In the genomic region with DNA sequence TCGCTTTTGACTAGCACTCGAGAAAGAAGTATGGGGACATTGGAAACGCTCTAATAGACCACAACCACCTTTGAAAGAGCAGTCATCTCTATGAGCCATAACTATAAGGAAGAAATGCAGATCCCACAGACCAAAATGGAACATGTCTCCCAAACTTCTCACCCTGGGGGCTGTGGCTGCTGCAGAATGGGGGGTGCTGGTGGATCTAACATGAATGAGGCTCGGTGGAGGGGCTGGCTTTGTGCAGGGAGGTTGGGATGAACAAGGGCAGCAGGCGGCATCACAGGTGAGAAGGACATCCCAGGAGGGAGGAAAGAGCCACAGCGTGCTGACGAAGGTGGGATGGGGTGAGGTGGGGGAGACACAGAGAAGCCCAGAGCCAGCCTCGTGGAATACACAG, we compare ENCODE assay signal across 21 cellular contexts. TPM values are rescaled to one million over a fixed set of nuclear protein-coding genes. Genes with fewer than 3 reads are reported as not detected.
DNase-seq lines count a peak whose midpoint lies in the region; ATAC-seq, FAIRE-seq and TF ChIP-seq lines count a peak whose summit lies in the region.
"Had no signal": no experiment of that assay in that cellular context is flagged by ENCODE, and none has a peak within 500 bp of the region (broad histone marks: within the 10 kb centered on the region; RNA-seq: fewer than 3 reads in every experiment).

No MANE protein-coding gene starts in this region.

- POLR2A ChIA-PET in activated CD4-positive, alpha-beta T cell treated with anti-CD3 and anti-CD28 coated beads for 36 hours (lab: Charles Lee), result no interaction called here
- POLR2A ChIA-PET in activated CD8-positive, alpha-beta T cell treated with anti-CD3 and anti-CD28 coated beads, Interleukin-2, amount 10 ng/mL, durations not matched to agents 7 days and 5 days (lab: Charles Lee), result no interaction called here

- H3K9me3 Mint-ChIP-seq in activated CD4-positive, alpha-beta T cell treated with anti-CD3 and anti-CD28 coated beads for 36 hours (ENCODE audit: low read depth), result no peaks in the 10 kb centered on the region
- no peaks in the 10 kb centered on the region for H3K9me3 Mint-ChIP-seq in activated CD8-positive, alpha-beta T cell treated with anti-CD3 and anti-CD28 coated beads, Interleukin-2, amount 10 ng/mL, durations not matched to agents 7 days and 5 days (ENCODE audit: insufficient read depth)

- H3K4me3 Mint-ChIP-seq in activated CD4-positive, alpha-beta T cell treated with anti-CD3 and anti-CD28 coated beads for 36 hours, result peak overlapping the region; percentile 73
- H3K4me3 Mint-ChIP-seq in activated CD8-positive, alpha-beta T cell treated with anti-CD3 and anti-CD28 coated beads, Interleukin-2, amount 10 ng/mL, durations not matched to agents 7 days and 5 days, result peak overlapping the region; percentile 58

- CTCF ChIA-PET in activated CD4-positive, alpha-beta T cell treated with anti-CD3 and anti-CD28 coated beads for 36 hours (lab: Charles Lee), result interaction anchor here (0.6 kb wide), 1 partner anchor 79 kb away, joined by 4 read pairs; no protein-coding TSS in a partner anchor
- CTCF ChIA-PET in activated CD8-positive, alpha-beta T cell treated with anti-CD3 and anti-CD28 coated beads, Interleukin-2, amount 10 ng/mL, durations not matched to agents 7 days and 5 days (lab: Charles Lee), result no interaction called here

- H3K4me3 ChIP-seq in skin epidermis, result peak overlapping the region in 4 of 7 experiments; percentile 5 to 28 (median 9)
- H3K4me3 ChIP-seq: mucosa of descending colon, ovary, thoracic aorta had no signal

- H3K27me3 Mint-ChIP-seq in activated CD4-positive, alpha-beta T cell treated with anti-CD3 and anti-CD28 coated beads for 36 hours, result no peaks in the 10 kb centered on the region
- H3K27me3 Mint-ChIP-seq in activated CD8-positive, alpha-beta T cell treated with anti-CD3 and anti-CD28 coated beads, Interleukin-2, amount 10 ng/mL, durations not matched to agents 7 days and 5 days (ENCODE audit: low read depth), result peaks cover 15% of the 10 kb centered on the region

- H3K36me3 Mint-ChIP-seq in activated CD4-positive, alpha-beta T cell treated with anti-CD3 and anti-CD28 coated beads for 36 hours (ENCODE audit: low read depth), result no peaks in the 10 kb centered on the region
- no peaks in the 10 kb centered on the region for H3K36me3 Mint-ChIP-seq in activated CD8-positive, alpha-beta T cell treated with anti-CD3 and anti-CD28 coated beads, Interleukin-2, amount 10 ng/mL, durations not matched to agents 7 days and 5 days (ENCODE audit: low read depth)

- FAIRE-seq in GM12891 (lab: Jason Lieb, UNC), result peak; percentile 72
- FAIRE-seq: colon had no signal

- no peak for DNase-seq in activated CD4-positive, alpha-beta T cell treated with anti-CD3 and anti-CD28 coated beads for 36 hours
- DNase-seq in activated CD4-positive, alpha-beta T cell treated with anti-CD3 and anti-CD28 coated beads for 1 hour, result no peak
- DNase-seq in GM12891 (ENCODE audit: insufficient read length, low spot score), result no peak
- no peak for DNase-seq in activated CD8-positive, alpha-beta T cell treated with anti-CD3 and anti-CD28 coated beads, Interleukin-2, amount 10 ng/mL, durations not matched to agents 7 days and 5 days
- no peak for DNase-seq in NCI-H1694 treated with DMSO at 0.1 percent for 48 hours (lab: John Stamatoyannopoulos, UW)
- DNase-seq: activated naive CD4-positive, alpha-beta T cell treated with Interleukin-2 at 50 U/mL for 16 hours; DMS79; foreskin fibroblast; mucosa of descending colon; NCI-H345; ovary; SW 1271 had no signal

- peak overlapping the region; percentile 71 for H3K27ac Mint-ChIP-seq in activated CD4-positive, alpha-beta T cell treated with anti-CD3 and anti-CD28 coated beads for 36 hours
- no peak overlapping the region for H3K27ac Mint-ChIP-seq in activated CD8-positive, alpha-beta T cell treated with anti-CD3 and anti-CD28 coated beads, Interleukin-2, amount 10 ng/mL, durations not matched to agents 7 days and 5 days

- no peak for ATAC-seq in activated CD4-positive, alpha-beta T cell treated with anti-CD3 and anti-CD28 coated beads for 36 hours
- no peak for ATAC-seq in activated CD8-positive, alpha-beta T cell treated with anti-CD3 and anti-CD28 coated beads, Interleukin-2, amount 10 ng/mL, durations not matched to agents 7 days and 5 days
- no peak for ATAC-seq in HG03139 (IDR thresholded peaks at IDR 0.05; ENCODE audit: unreplicated experiment)
- ATAC-seq in GM18861 (IDR thresholded peaks at IDR 0.05; ENCODE audit: unreplicated experiment), result no peak
- ATAC-seq: sciatic nerve had no signal

- H3K27ac ChIP-seq in skin epidermis, result peak overlapping the region in 9 of 21 experiments; percentile 11 to 84 (median 47)
- H3K27ac ChIP-seq: 22Rv1, ovary, RWPE1, thoracic aorta had no signal

- intact Hi-C loops in activated CD4-positive, alpha-beta T cell treated with anti-CD3 and anti-CD28 coated beads for 36 hours (cut with DNase I, micrococcal nuclease), result no loop called here

- H3K4me1 Mint-ChIP-seq in activated CD4-positive, alpha-beta T cell treated with anti-CD3 and anti-CD28 coated beads for 36 hours, result peaks cover 54% of the 10 kb centered on the region
- H3K4me1 Mint-ChIP-seq in activated CD8-positive, alpha-beta T cell treated with anti-CD3 and anti-CD28 coated beads, Interleukin-2, amount 10 ng/mL, durations not matched to agents 7 days and 5 days (ENCODE audit: low read depth), result peaks cover 17% of the 10 kb centered on the region

- TF ChIP-seq POLR2A in GM12891 (IDR thresholded peaks at IDR 0.05; ENCODE audit: low read depth, low read length), result no peak

TF ChIP-seq in GM12891, 5 proteins besides CTCF, POLR2A, EP300 and RAD21:
- TF ChIP-seq SPI1 (IDR thresholded peaks at IDR 0.05; ENCODE audit: low read depth, low read length) (no peak), POLR2AphosphoS5 (IDR thresholded peaks at IDR 0.05; ENCODE audit: low read depth, low read length) (0 out of 2 replicates have a peak, but pooled peaks have one; percentile 26)
TF ChIP-seq in GM12891: peak in this region for 1.

RNA-seq across cellular contexts. Expression of a gene that starts 10.5 kb away (rescaled TPM):
- 1 to 10 TPM; 3.4 to 4.0 TPM for total RNA-seq in activated CD4-positive, alpha-beta T cell treated with anti-CD3 and anti-CD28 coated beads for 36 hours
- polyA plus RNA-seq in GM12891 (2012; ENCODE audit: low read depth, missing spikeins), result 2.6 TPM
- total RNA-seq in activated CD8-positive, alpha-beta T cell treated with anti-CD3 and anti-CD28 coated beads, Interleukin-2, amount 10 ng/mL, durations not matched to agents 7 days and 5 days, result 1 to 10 TPM; 3.8 to 4.4 TPM
- total RNA-seq: ovary, sciatic nerve, thoracic aorta had no signal

RNA-seq across cellular contexts. Expression of a gene that starts 45.4 kb away (rescaled TPM):
- not detected for total RNA-seq in activated CD4-positive, alpha-beta T cell treated with anti-CD3 and anti-CD28 coated beads for 36 hours
- 0.04 TPM for polyA plus RNA-seq in GM12891 (2012; ENCODE audit: low read depth, missing spikeins)
- total RNA-seq in activated CD8-positive, alpha-beta T cell treated with anti-CD3 and anti-CD28 coated beads, Interleukin-2, amount 10 ng/mL, durations not matched to agents 7 days and 5 days, result not detected
- total RNA-seq: activated CD8-positive, alpha-beta memory T cell treated with anti-CD3 and anti-CD28 coated beads for 36 hours; mucosa of descending colon; sciatic nerve; thoracic aorta had no signal
- polyA plus RNA-seq: ovary had no signal
